7 cellular contexts compared by ENCODE assay signal in genomic region chr7:64618785-64619456, GRCh38. TPM values are rescaled to one million over a fixed set of nuclear protein-coding genes. Genes with fewer than 3 reads are reported as not detected.
DNase-seq lines count a peak whose midpoint lies in the region; ATAC-seq, FAIRE-seq and TF ChIP-seq lines count a peak whose summit lies in the region.

No MANE protein-coding gene starts in this region.

- ATAC-seq in naive B cell (ENCODE audit: low read depth in 2 of 2), result no peak

- H3K9me3 Mint-ChIP-seq in endothelial cell (ENCODE audit: unreplicated experiment), result peaks cover 16% of the 10 kb centered on the region
- H3K9me3 Mint-ChIP-seq in naive B cell, result peaks cover 0 to 38% (median 33%) of the 10 kb centered on the region in 7 donors
- peaks cover 64% of the 10 kb centered on the region for H3K9me3 Mint-ChIP-seq in activated T-helper 2 cell treated with anti-CD3 and anti-CD28 coated beads, Interferon-gamma antibody, Interleukin-2, Interleukin-4, amounts not matched to agents 10 μg/mL and 5 μg/mL and 100 μg/mL, durations not matched to agents 14 hours and 24 hours and 36 hours

- no peak for FAIRE-seq in RCC 7860 (lab: Jason Lieb, UNC)

- intact Hi-C loops in activated T-helper 2 cell treated with anti-CD3 and anti-CD28 coated beads, Interferon-gamma antibody, Interleukin-2, Interleukin-4, amounts not matched to agents 10 μg/mL and 5 μg/mL and 100 μg/mL, durations not matched to agents 14 hours and 24 hours and 36 hours (cut with micrococcal nuclease), result no loop called here

- no peak overlapping the region for H3K4me3 Mint-ChIP-seq in endothelial cell (ENCODE audit: unreplicated experiment)
- no peak overlapping the region for H3K4me3 Mint-ChIP-seq in naive B cell
- no peak overlapping the region for H3K4me3 Mint-ChIP-seq in activated T-helper 2 cell treated with anti-CD3 and anti-CD28 coated beads, Interferon-gamma antibody, Interleukin-2, Interleukin-4, amounts not matched to agents 10 μg/mL and 5 μg/mL and 100 μg/mL, durations not matched to agents 14 hours and 24 hours and 36 hours (ENCODE audit: low read depth)

- CTCF ChIA-PET in HEK293T (lab: Yijun Ruan, JAX), result no interaction called here

- POLR2A ChIA-PET in HEK293T (lab: Yijun Ruan, JAX), result no interaction called here

- peaks cover 3% of the 10 kb centered on the region for H3K36me3 Mint-ChIP-seq in endothelial cell (ENCODE audit: low read depth, unreplicated experiment)
- peaks cover 6 to 8% of the 10 kb centered on the region in 2 donors for H3K36me3 Mint-ChIP-seq in naive B cell
- H3K36me3 Mint-ChIP-seq in activated T-helper 2 cell treated with anti-CD3 and anti-CD28 coated beads, Interferon-gamma antibody, Interleukin-2, Interleukin-4, amounts not matched to agents 10 μg/mL and 5 μg/mL and 100 μg/mL, durations not matched to agents 14 hours and 24 hours and 36 hours (ENCODE audit: low read depth), result no peaks in the 10 kb centered on the region

- peak; percentile 80 for TF ChIP-seq CTCF in endothelial cell (IDR thresholded peaks at IDR 0.05; ENCODE audit: unreplicated experiment)

- DNase-seq in DMS 273 treated with DMSO at 0.1 percent for 48 hours (lab: John Stamatoyannopoulos, UW) (peak; percentile 44), HEK293T (ENCODE audit: extremely low spot score) (peak; percentile 31), RCC 7860 (ENCODE audit: low spot score) (peak; percentile 44), endothelial cell (ENCODE audit: low spot score) (peak; percentile 37), naive B cell (peak; percentile 36), HK-2 (ENCODE audit: unreplicated experiment) (no peak)
- no peak for DNase-seq in activated T-helper 2 cell treated with anti-CD3 and anti-CD28 coated beads, Interferon-gamma antibody, Interleukin-2, Interleukin-4, amounts not matched to agents 10 μg/mL and 5 μg/mL and 100 μg/mL, durations not matched to agents 14 hours and 24 hours and 36 hours (ENCODE audit: low spot score)

- no peaks in the 10 kb centered on the region for H3K4me1 Mint-ChIP-seq in endothelial cell (ENCODE audit: unreplicated experiment)
- no peaks in the 10 kb centered on the region for H3K4me1 Mint-ChIP-seq in naive B cell
- H3K4me1 Mint-ChIP-seq in activated T-helper 2 cell treated with anti-CD3 and anti-CD28 coated beads, Interferon-gamma antibody, Interleukin-2, Interleukin-4, amounts not matched to agents 10 μg/mL and 5 μg/mL and 100 μg/mL, durations not matched to agents 14 hours and 24 hours and 36 hours (ENCODE audit: low read depth), result no peaks in the 10 kb centered on the region

- H3K27me3 Mint-ChIP-seq in endothelial cell (ENCODE audit: unreplicated experiment) (no peaks in the 10 kb centered on the region), naive B cell (no peaks in the 10 kb centered on the region)
- no peaks in the 10 kb centered on the region for H3K27me3 Mint-ChIP-seq in activated T-helper 2 cell treated with anti-CD3 and anti-CD28 coated beads, Interferon-gamma antibody, Interleukin-2, Interleukin-4, amounts not matched to agents 10 μg/mL and 5 μg/mL and 100 μg/mL, durations not matched to agents 14 hours and 24 hours and 36 hours (ENCODE audit: low read depth)

- H3K27ac Mint-ChIP-seq in endothelial cell (ENCODE audit: unreplicated experiment), result no peak overlapping the region
- H3K27ac Mint-ChIP-seq in naive B cell, result no peak overlapping the region
- H3K27ac Mint-ChIP-seq in activated T-helper 2 cell treated with anti-CD3 and anti-CD28 coated beads, Interferon-gamma antibody, Interleukin-2, Interleukin-4, amounts not matched to agents 10 μg/mL and 5 μg/mL and 100 μg/mL, durations not matched to agents 14 hours and 24 hours and 36 hours, result no peak overlapping the region

TF ChIP-seq in HEK293T, 16 proteins besides CTCF, POLR2A, EP300 and RAD21:
- TF ChIP-seq CTBP1 (IDR thresholded peaks at IDR 0.05; ENCODE audit: borderline replicate concordance) (no peak), NFRKB (IDR thresholded peaks at IDR 0.05) (no peak), SP1 (IDR thresholded peaks at IDR 0.05) (no peak), ELF4 (IDR thresholded peaks at IDR 0.05) (no peak), ARNT (IDR thresholded peaks at IDR 0.05) (no peak), LEF1 (IDR thresholded peaks at IDR 0.05; ENCODE audit: borderline replicate concordance) (no peak), FOXM1 (IDR thresholded peaks at IDR 0.05; ENCODE audit: borderline replicate concordance) (no peak), BHLHE40 (IDR thresholded peaks at IDR 0.05; ENCODE audit: borderline replicate concordance) (no peak), TARDBP (IDR thresholded peaks at IDR 0.05) (no peak), FOXK2 (IDR thresholded peaks at IDR 0.05) (no peak), L3MBTL2 (conservative IDR thresholded peaks at IDR 0.05) (no peak), SUZ12 (IDR thresholded peaks at IDR 0.05) (no peak), PKNOX1 (IDR thresholded peaks at IDR 0.05) (no peak), FOXA1 (IDR thresholded peaks at IDR 0.05) (no peak)

RNA-seq across cellular contexts. Expression of gene ZNF107, which starts 47.0 kb away (rescaled TPM):
- 10.4 TPM for total RNA-seq in endothelial cell (ENCODE audit: unreplicated experiment)
- polyA plus RNA-seq in naive B cell (ENCODE audit: low read depth in 6 of 6), result 10 to 100 TPM; 13.6 to 37.3 (median 23.6) TPM
- total RNA-seq in activated T-helper 2 cell treated with anti-CD3 and anti-CD28 coated beads, Interferon-gamma antibody, Interleukin-2, Interleukin-4, amounts not matched to agents 10 μg/mL and 5 μg/mL and 100 μg/mL, durations not matched to agents 14 hours and 24 hours and 36 hours, result 12.8 and 13.1 TPM in 2 replicates

RNA-seq across cellular contexts. Expression of gene ZNF680, which starts 56.0 kb away (rescaled TPM):
- total RNA-seq in endothelial cell (ENCODE audit: unreplicated experiment), result 17.8 TPM
- polyA plus RNA-seq in naive B cell (ENCODE audit: low read depth in 6 of 6), result 10 to 100 TPM in 5 of 6 donors, 1 to 10 TPM in 1; 3.7 to 16.9 (median 14.3) TPM
- 10.9 and 11.3 TPM in 2 replicates for total RNA-seq in activated T-helper 2 cell treated with anti-CD3 and anti-CD28 coated beads, Interferon-gamma antibody, Interleukin-2, Interleukin-4, amounts not matched to agents 10 μg/mL and 5 μg/mL and 100 μg/mL, durations not matched to agents 14 hours and 24 hours and 36 hours

Comparison
In these comparisons a context has a peak if more than half of its experiments do, and no peak if none do; other contexts are left out.
1. DNase-seq: peak in DMS 273 treated with DMSO at 0.1 percent for 48 hours (single experiment), HEK293T (single experiment), RCC 7860 (single experiment), endothelial cell (single experiment) and naive B cell (single experiment); none in activated T-helper 2 cell treated with anti-CD3 and anti-CD28 coated beads, Interferon-gamma antibody, Interleukin-2, Interleukin-4, amounts not matched to agents 10 μg/mL and 5 μg/mL and 100 μg/mL, durations not matched to agents 14 hours and 24 hours and 36 hours (single experiment) and HK-2 (single experiment).